ENCODE assay signal across 22 cellular contexts in the genomic region with DNA sequence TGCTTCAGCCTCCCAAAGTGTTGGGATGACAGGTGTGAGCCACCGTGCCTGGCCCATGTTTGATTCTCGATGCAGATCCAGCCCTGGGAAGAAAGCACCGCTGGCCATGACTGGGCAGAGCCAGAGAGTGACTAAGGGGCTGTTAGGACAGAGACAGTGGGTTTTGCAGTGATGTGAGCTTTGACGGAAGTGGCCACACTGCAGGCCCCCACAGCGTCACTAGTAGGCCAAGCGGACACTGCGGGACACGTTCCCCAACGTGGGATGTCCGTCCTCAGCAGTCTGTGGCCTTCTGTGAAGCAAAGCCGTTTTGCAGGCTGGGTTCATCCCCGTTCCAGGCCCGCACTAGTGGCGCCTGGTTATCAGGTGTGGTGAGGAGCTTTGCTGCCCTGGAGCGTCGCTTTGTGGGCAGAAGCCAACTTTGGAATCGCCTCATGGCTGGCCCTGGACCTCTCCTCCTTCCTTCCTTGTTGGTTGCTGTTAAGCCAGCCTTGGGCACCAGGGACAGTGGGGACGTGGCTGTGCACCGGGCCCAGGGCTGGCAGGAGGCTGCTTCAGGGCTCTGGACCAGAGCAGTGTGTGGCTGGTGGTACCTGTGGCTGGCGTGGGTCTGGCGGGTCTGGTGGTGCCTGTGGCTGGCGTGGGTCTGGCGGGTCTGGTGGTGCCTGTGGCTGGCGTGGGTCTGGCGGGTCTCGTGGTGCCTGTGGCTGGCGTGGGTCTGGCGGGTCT. TPM values are rescaled to one million over a fixed set of nuclear protein-coding genes. Genes with fewer than 3 reads are reported as not detected.
DNase-seq lines count a peak whose midpoint lies in the region; ATAC-seq, FAIRE-seq and TF ChIP-seq lines count a peak whose summit lies in the region.
"Had no signal": no experiment of that assay in that cellular context is flagged by ENCODE, and none has a peak within 500 bp of the region (broad histone marks: within the 10 kb centered on the region; RNA-seq: fewer than 3 reads in every experiment).

No MANE protein-coding gene starts in this region.

- peaks cover 100% of the 10 kb centered on the region for H4K20me1 ChIP-seq in astrocyte (ENCODE audit: insufficient read depth, low read length)
- H4K20me1 ChIP-seq in neural progenitor cell (ENCODE audit: low read depth): peaks cover 100% of the 10 kb centered on the region

- H3K9ac ChIP-seq in astrocyte (ENCODE audit: low read length): no peak overlapping the region
- H3K9ac ChIP-seq in neural progenitor cell: no peak overlapping the region

- no peaks in the 10 kb centered on the region for H3K27me3 ChIP-seq in astrocyte (ENCODE audit: insufficient read depth, low read length)
- no peaks in the 10 kb centered on the region for H3K27me3 ChIP-seq in right cardiac atrium (ENCODE audit: control insufficient read depth, insufficient read depth)
- no peaks in the 10 kb centered on the region for H3K27me3 ChIP-seq in neural progenitor cell
- H3K27me3 ChIP-seq in left lung: no peaks in the 10 kb centered on the region
- H3K27me3 ChIP-seq: gastrocnemius medialis, stomach had no signal

- no peak for DNase-seq in activated CD4-positive, alpha-beta memory T cell treated with anti-CD3 and anti-CD28 coated beads for 36 hours
- DNase-seq in activated CD4-positive, alpha-beta memory T cell treated with anti-CD3 and anti-CD28 coated beads, Interleukin-2, amount 10 ng/mL, durations not matched to agents 7 days and 5 days: no peak
- DNase-seq in astrocyte (ENCODE audit: low read depth) (no peak), right cardiac atrium (peak; percentile 25 to 80 (median 69)), neural progenitor cell (ENCODE audit: low spot score) (no peak), left lung (no peak), GM19238 (ENCODE audit: insufficient read length, low spot score) (no peak)
- DNase-seq in activated effector memory CD4-positive, alpha-beta T cell treated with anti-CD3 and anti-CD28 coated beads, Interleukin-2, amount 50 U/mL, for 16 hours: no peak
- DNase-seq: 8988T; activated CD4-positive, alpha-beta T cell treated with anti-CD3 and anti-CD28 coated beads, Interleukin-2, amount 50 U/mL, for 4 hours; amniotic stem cell; DMS 273 treated with DMSO at 0.1 percent for 48 hours; gastrocnemius medialis; GOT3; KBM-7; mammary epithelial cell; NCI-H2029 treated with DMSO at 0.1 percent for 48 hours; OCI-M1; stomach had no signal

- H3K4me2 ChIP-seq in astrocyte (ENCODE audit: low read length): no peak overlapping the region
- no peak overlapping the region for H3K4me2 ChIP-seq in neural progenitor cell

- intact Hi-C loops in activated CD4-positive, alpha-beta memory T cell treated with anti-CD3 and anti-CD28 coated beads for 36 hours (cut with micrococcal nuclease): no loop called here
- intact Hi-C loops in right cardiac atrium (cut with DNase I) (no loop called here), left lung (cut with DNase I) (no loop called here)

- no peaks in the 10 kb centered on the region for H3K9me3 ChIP-seq in astrocyte (ENCODE audit: insufficient read depth, low read depth, low read length)
- H3K9me3 ChIP-seq in right cardiac atrium (ENCODE audit: control insufficient read depth, low read length): no peaks in the 10 kb centered on the region
- H3K9me3 ChIP-seq in neural progenitor cell (ENCODE audit: low read depth): no peaks in the 10 kb centered on the region
- H3K9me3 ChIP-seq in left lung: no peaks in the 10 kb centered on the region
- H3K9me3 ChIP-seq: gastrocnemius medialis, stomach had no signal

- POLR2A ChIA-PET in activated CD4-positive, alpha-beta memory T cell treated with anti-CD3 and anti-CD28 coated beads for 36 hours (lab: Charles Lee): no interaction called here
- POLR2A ChIA-PET in activated CD4-positive, alpha-beta memory T cell treated with anti-CD3 and anti-CD28 coated beads, Interleukin-2, amount 10 ng/mL, durations not matched to agents 7 days and 5 days (lab: Charles Lee): no interaction called here

- peaks cover 2% of the 10 kb centered on the region for H3K36me3 Mint-ChIP-seq in activated CD4-positive, alpha-beta memory T cell treated with anti-CD3 and anti-CD28 coated beads for 36 hours
- peaks cover 14% of the 10 kb centered on the region for H3K36me3 Mint-ChIP-seq in activated CD4-positive, alpha-beta memory T cell treated with anti-CD3 and anti-CD28 coated beads, Interleukin-2, amount 10 ng/mL, durations not matched to agents 7 days and 5 days (ENCODE audit: low read depth)
- H3K36me3 Mint-ChIP-seq in astrocyte (ENCODE audit: low read depth, unreplicated experiment): peaks cover 3% of the 10 kb centered on the region
- peaks cover 2% of the 10 kb centered on the region for H3K36me3 Mint-ChIP-seq in neural progenitor cell

- CTCF ChIA-PET in activated CD4-positive, alpha-beta memory T cell treated with anti-CD3 and anti-CD28 coated beads for 36 hours (lab: Charles Lee): no interaction called here
- CTCF ChIA-PET in activated CD4-positive, alpha-beta memory T cell treated with anti-CD3 and anti-CD28 coated beads, Interleukin-2, amount 10 ng/mL, durations not matched to agents 7 days and 5 days (lab: Charles Lee): no interaction called here

- H3K27ac ChIP-seq in astrocyte (ENCODE audit: low read depth, low read length): no peak overlapping the region
- H3K27ac ChIP-seq in right cardiac atrium (ENCODE audit: low read length): peak overlapping the region; percentile 61
- H3K27ac ChIP-seq in neural progenitor cell: no peak overlapping the region
- no peak overlapping the region for H3K27ac ChIP-seq in left lung
- H3K27ac ChIP-seq: epithelial cell of prostate had no signal

- peaks cover 37% of the 10 kb centered on the region for H3F3A ChIP-seq in neural progenitor cell (ENCODE audit: low read depth)

- H3K4me1 ChIP-seq in astrocyte (ENCODE audit: insufficient read depth, low read length): peaks cover 18% of the 10 kb centered on the region
- peaks cover 62% of the 10 kb centered on the region for H3K4me1 ChIP-seq in right cardiac atrium (ENCODE audit: control insufficient read depth, insufficient read depth, low read length)
- peaks cover 34% of the 10 kb centered on the region for H3K4me1 ChIP-seq in neural progenitor cell
- H3K4me1 ChIP-seq in left lung: peaks cover 61 to 94% of the 10 kb centered on the region in 2 donors

- no peaks in the 10 kb centered on the region for H3K9me3 Mint-ChIP-seq in activated CD4-positive, alpha-beta memory T cell treated with anti-CD3 and anti-CD28 coated beads for 36 hours
- H3K9me3 Mint-ChIP-seq in activated CD4-positive, alpha-beta memory T cell treated with anti-CD3 and anti-CD28 coated beads, Interleukin-2, amount 10 ng/mL, durations not matched to agents 7 days and 5 days: no peaks in the 10 kb centered on the region
- H3K9me3 Mint-ChIP-seq in astrocyte (ENCODE audit: unreplicated experiment) (no peaks in the 10 kb centered on the region), neural progenitor cell (no peaks in the 10 kb centered on the region)

- peaks cover 99% of the 10 kb centered on the region for H3K79me2 ChIP-seq in astrocyte (ENCODE audit: insufficient read depth, low read length)
- peaks cover 99% of the 10 kb centered on the region for H3K79me2 ChIP-seq in neural progenitor cell (ENCODE audit: low read depth)

- FAIRE-seq in astrocyte (lab: Jason Lieb, UNC): no peak
- FAIRE-seq: colon, GM12892 had no signal

- H3K36me3 ChIP-seq in astrocyte (ENCODE audit: insufficient read depth, low read length): no peaks in the 10 kb centered on the region
- no peaks in the 10 kb centered on the region for H3K36me3 ChIP-seq in neural progenitor cell
- no peaks in the 10 kb centered on the region for H3K36me3 ChIP-seq in left lung
- H3K36me3 ChIP-seq: gastrocnemius medialis, stomach had no signal

- H3K27ac Mint-ChIP-seq in activated CD4-positive, alpha-beta memory T cell treated with anti-CD3 and anti-CD28 coated beads for 36 hours: peak overlapping the region; percentile 62
- H3K27ac Mint-ChIP-seq in activated CD4-positive, alpha-beta memory T cell treated with anti-CD3 and anti-CD28 coated beads, Interleukin-2, amount 10 ng/mL, durations not matched to agents 7 days and 5 days: no peak overlapping the region
- peak overlapping the region; percentile 69 for H3K27ac Mint-ChIP-seq in astrocyte (ENCODE audit: unreplicated experiment)
- H3K27ac Mint-ChIP-seq in neural progenitor cell: peak overlapping the region; percentile 58

- no peak overlapping the region for H3K4me3 ChIP-seq in astrocyte (ENCODE audit: insufficient read depth, low read depth, low read length)
- H3K4me3 ChIP-seq in right cardiac atrium (ENCODE audit: low read length): no peak overlapping the region
- no peak overlapping the region for H3K4me3 ChIP-seq in neural progenitor cell
- no peak overlapping the region for H3K4me3 ChIP-seq in left lung
- H3K4me3 ChIP-seq: gastrocnemius medialis, stomach had no signal

- no peak for TF ChIP-seq CTCF in astrocyte (IDR thresholded peaks at IDR 0.05; ENCODE audit: insufficient read depth, low read depth, low read length)
- TF ChIP-seq CTCF in neural progenitor cell (IDR thresholded peaks at IDR 0.05): no peak
- TF ChIP-seq CTCF in left lung (IDR thresholded peaks at IDR 0.05): no peak

- H2AFZ ChIP-seq in astrocyte (ENCODE audit: low read depth, low read length) (no peak overlapping the region), neural progenitor cell (replicated peaks) (no peak overlapping the region)

- 73% methylated on average over 23 of the region's 28 CpGs for WGBS in right cardiac atrium

- H3K27me3 Mint-ChIP-seq in activated CD4-positive, alpha-beta memory T cell treated with anti-CD3 and anti-CD28 coated beads for 36 hours: no peaks in the 10 kb centered on the region
- H3K27me3 Mint-ChIP-seq in activated CD4-positive, alpha-beta memory T cell treated with anti-CD3 and anti-CD28 coated beads, Interleukin-2, amount 10 ng/mL, durations not matched to agents 7 days and 5 days: no peaks in the 10 kb centered on the region
- H3K27me3 Mint-ChIP-seq in astrocyte (ENCODE audit: low read depth, unreplicated experiment) (no peaks in the 10 kb centered on the region), neural progenitor cell (ENCODE audit: insufficient read depth, low read depth) (peaks cover 2% of the 10 kb centered on the region)

- H3K4me1 Mint-ChIP-seq in activated CD4-positive, alpha-beta memory T cell treated with anti-CD3 and anti-CD28 coated beads for 36 hours (ENCODE audit: low read depth): peaks cover 52% of the 10 kb centered on the region
- peaks cover 15% of the 10 kb centered on the region for H3K4me1 Mint-ChIP-seq in activated CD4-positive, alpha-beta memory T cell treated with anti-CD3 and anti-CD28 coated beads, Interleukin-2, amount 10 ng/mL, durations not matched to agents 7 days and 5 days
- H3K4me1 Mint-ChIP-seq in astrocyte (ENCODE audit: low read depth, unreplicated experiment): peaks cover 30% of the 10 kb centered on the region
- peaks cover 78% of the 10 kb centered on the region for H3K4me1 Mint-ChIP-seq in neural progenitor cell

- ATAC-seq in right cardiac atrium: peak; percentile 5 to 20
- no peak for ATAC-seq in left lung
- ATAC-seq: gastrocnemius medialis had no signal

- no peak overlapping the region for H3K4me3 Mint-ChIP-seq in activated CD4-positive, alpha-beta memory T cell treated with anti-CD3 and anti-CD28 coated beads for 36 hours
- H3K4me3 Mint-ChIP-seq in activated CD4-positive, alpha-beta memory T cell treated with anti-CD3 and anti-CD28 coated beads, Interleukin-2, amount 10 ng/mL, durations not matched to agents 7 days and 5 days: no peak overlapping the region
- H3K4me3 Mint-ChIP-seq in astrocyte (ENCODE audit: unreplicated experiment) (peak overlapping the region; percentile 34), neural progenitor cell (peak overlapping the region; percentile 36)

RNA-seq across cellular contexts. Expression of gene SKI, which starts 41.2 kb away (rescaled TPM):
- total RNA-seq in activated CD4-positive, alpha-beta memory T cell treated with anti-CD3 and anti-CD28 coated beads for 36 hours: 10 to 100 TPM; 28.3 to 28.9 TPM
- 10 to 100 TPM; 58.0 to 61.5 TPM for total RNA-seq in activated CD4-positive, alpha-beta memory T cell treated with anti-CD3 and anti-CD28 coated beads, Interleukin-2, amount 10 ng/mL, durations not matched to agents 7 days and 5 days
- total RNA-seq in astrocyte (63.4 and 66.2 TPM in 2 replicates), right cardiac atrium (10 to 100 TPM; 56.7 to 83.1 (median 68.9) TPM), neural progenitor cell (ENCODE audit: low replicate concordance) (7.4 and 15.7 TPM in 2 replicates), left lung (10 to 100 TPM; 75.8 to 89.0 TPM)
- 35.6 TPM for polyA plus RNA-seq in right cardiac atrium

Comparison
In these comparisons a context has a peak if more than half of its experiments do, and no peak if none do; other contexts are left out.
1. DNase-seq: peak in right cardiac atrium (3 of 3); none in activated CD4-positive, alpha-beta memory T cell treated with anti-CD3 and anti-CD28 coated beads for 36 hours (single experiment), activated CD4-positive, alpha-beta memory T cell treated with anti-CD3 and anti-CD28 coated beads, Interleukin-2, amount 10 ng/mL, durations not matched to agents 7 days and 5 days (single experiment), astrocyte (single experiment), neural progenitor cell (single experiment), left lung (0 of 2), activated effector memory CD4-positive, alpha-beta T cell treated with anti-CD3 and anti-CD28 coated beads, Interleukin-2, amount 50 U/mL, for 16 hours (single experiment) and GM19238 (single experiment).
2. H3K4me3 Mint-ChIP-seq: peak in astrocyte (single experiment) and neural progenitor cell (single experiment); none in activated CD4-positive, alpha-beta memory T cell treated with anti-CD3 and anti-CD28 coated beads for 36 hours (single experiment) and activated CD4-positive, alpha-beta memory T cell treated with anti-CD3 and anti-CD28 coated beads, Interleukin-2, amount 10 ng/mL, durations not matched to agents 7 days and 5 days (single experiment).